8 cellular contexts compared by ENCODE assay signal in genomic region chr17:18258356-18259038, GRCh38. TPM values are rescaled to one million over a fixed set of nuclear protein-coding genes. Genes with fewer than 3 reads are reported as not detected.
DNase-seq lines count a peak whose midpoint lies in the region; ATAC-seq lines count a peak whose summit lies in the region.

Gene FLII, minus strand, starts transcription at chr17:18258738. Its CDS starts 48 bp downstream, at chr17:18258690.

- no peaks in the 10 kb centered on the region for H3K36me3 Mint-ChIP-seq in IgD-negative memory B cell
- H3K36me3 Mint-ChIP-seq in central memory CD8-positive, alpha-beta T cell (ENCODE audit: insufficient read depth) = peaks cover 25% of the 10 kb centered on the region

- H3K4me1 Mint-ChIP-seq in IgD-negative memory B cell = peaks cover 4 to 24% (median 18%) of the 10 kb centered on the region in 3 donors
- H3K4me1 Mint-ChIP-seq in central memory CD8-positive, alpha-beta T cell = peaks cover 33% of the 10 kb centered on the region

- H3K27me3 Mint-ChIP-seq in IgD-negative memory B cell = no peaks in the 10 kb centered on the region
- H3K27me3 Mint-ChIP-seq in central memory CD8-positive, alpha-beta T cell = no peaks in the 10 kb centered on the region

- ATAC-seq in central memory CD8-positive, alpha-beta T cell (replicated peaks; ENCODE audit: extremely low read depth, poor library complexity, severe bottlenecking) = peak; percentile 30
- ATAC-seq in GM21529 (IDR thresholded peaks at IDR 0.05; ENCODE audit: unreplicated experiment) = no peak

- H3K4me3 ChIP-seq in skin epidermis = peak within 1 kb of the TSS; percentile 72 to 99 (median 95)

- H3K9me3 Mint-ChIP-seq in IgD-negative memory B cell = no peaks in the 10 kb centered on the region
- H3K9me3 Mint-ChIP-seq in central memory CD8-positive, alpha-beta T cell = no peaks in the 10 kb centered on the region

- H3K27ac Mint-ChIP-seq in IgD-negative memory B cell = peak within 1 kb of the TSS; percentile 83 to 94 (median 86)
- H3K27ac Mint-ChIP-seq in central memory CD8-positive, alpha-beta T cell (ENCODE audit: low read depth) = peak within 1 kb of the TSS; percentile 89

- H3K27ac ChIP-seq in skin epidermis = peak within 1 kb of the TSS; percentile 88 to 99 (median 97)

- peak; percentile 25 for DNase-seq in SIG-M5 treated with dmso at 0.1 percent for 504 hours (lab: John Stamatoyannopoulos, UW; ENCODE audit: unreplicated experiment)
- no peak for DNase-seq in SIG-M5 (lab: John Stamatoyannopoulos, UW)
- DNase-seq in activated CD4-positive, CD25-positive, alpha-beta regulatory T cell treated with anti-CD3 and anti-CD28 coated beads, Interleukin-2, amount 50 U/mL, for 16 hours (ENCODE audit: low read depth, low spot score) = peak; percentile 38
- peak; percentile 27 to 29 for DNase-seq in central memory CD8-positive, alpha-beta T cell (ENCODE audit: low spot score in 2 of 2)
- DNase-seq in iris pigment epithelial cell (ENCODE audit: low read depth) = peak; percentile 34

- peak within 1 kb of the TSS; percentile 96 to 99 (median 98) for H3K4me3 Mint-ChIP-seq in IgD-negative memory B cell
- H3K4me3 Mint-ChIP-seq in central memory CD8-positive, alpha-beta T cell = peak within 1 kb of the TSS; percentile 98

RNA-seq across cellular contexts. Expression of gene FLII, which starts in this region (rescaled TPM):
- polyA plus RNA-seq in IgD-negative memory B cell = 150 TPM
